In the genomic region with DNA sequence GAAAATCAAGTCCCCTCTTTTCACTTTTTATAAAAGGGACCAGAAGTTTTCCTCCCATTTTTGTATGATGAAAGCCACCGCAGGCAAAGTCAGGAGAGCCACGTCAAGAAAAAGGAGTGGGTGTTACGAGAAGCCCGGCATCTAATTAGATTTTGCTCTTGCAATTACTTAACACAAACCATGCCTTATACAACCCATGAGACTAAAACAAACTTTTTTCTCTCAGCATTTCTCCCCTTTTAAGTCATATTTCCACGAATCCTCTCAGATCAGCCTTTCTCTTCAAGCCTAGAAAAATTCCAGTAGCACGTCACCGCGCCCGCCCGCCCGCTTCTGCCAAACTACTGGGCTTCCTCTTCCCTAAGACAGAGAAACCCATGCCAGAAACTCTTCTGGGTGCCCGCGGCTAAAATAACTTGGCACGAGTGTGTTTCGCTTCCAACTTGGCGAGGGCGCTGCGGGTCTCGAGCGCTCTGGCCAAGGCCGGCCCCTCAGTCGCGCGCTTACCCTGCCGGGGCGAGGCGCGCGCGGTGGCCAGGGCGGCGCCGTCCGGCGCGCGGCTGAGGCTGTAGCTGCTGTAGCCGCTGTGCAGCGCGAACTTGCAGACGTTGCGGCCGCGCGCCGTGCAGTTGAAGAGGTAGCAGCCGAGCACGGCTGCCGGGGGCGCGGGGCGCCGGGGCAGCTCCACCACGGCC, we compare ENCODE assay signal across 9 cellular contexts. TPM values are rescaled to one million over a fixed set of nuclear protein-coding genes. Genes with fewer than 3 reads are reported as not detected.
A peak's percentile ranks its signal among the peaks of the same experiment; 100 is the strongest.
DNase-seq lines count a peak whose midpoint lies in the region; ATAC-seq, FAIRE-seq and TF ChIP-seq lines count a peak whose summit lies in the region.
"Had no signal": no experiment of that assay in that cellular context is flagged by ENCODE, and none has a peak within 500 bp of the region (broad histone marks: within the 10 kb centered on the region; RNA-seq: fewer than 3 reads in every experiment).

No MANE protein-coding gene starts in this region.

- peaks cover 42% of the 10 kb centered on the region for H3K79me2 ChIP-seq in astrocyte (ENCODE audit: insufficient read depth, low read length)

- WGBS in right cardiac atrium: under 1% methylated on average over 54 of the region's 54 CpGs

- FAIRE-seq in astrocyte (lab: Jason Lieb, UNC) (no peak), GM12892 (lab: Jason Lieb, UNC) (no peak)

- peaks cover 13% of the 10 kb centered on the region; the same call in 1 of the 2 replicates for H3K4me1 ChIP-seq in HUES48 (ENCODE audit: control insufficient read depth, insufficient read depth, low read length)
- peaks cover 58% of the 10 kb centered on the region for H3K4me1 ChIP-seq in SJSA1 (replicated peaks)
- H3K4me1 ChIP-seq in astrocyte (ENCODE audit: insufficient read depth, low read length): peaks cover 19% of the 10 kb centered on the region
- H3K4me1 ChIP-seq in right cardiac atrium (ENCODE audit: control insufficient read depth, insufficient read depth, low read length): no peaks in the 10 kb centered on the region

- peak overlapping the region; percentile 81 for H3K4me3 ChIP-seq in HUES48 (ENCODE audit: low read depth, low read length)
- peak overlapping the region; percentile 93 for H3K4me3 ChIP-seq in SJSA1
- H3K4me3 ChIP-seq in astrocyte (ENCODE audit: insufficient read depth, low read depth, low read length): peak overlapping the region; percentile 70
- peak overlapping the region; percentile 77 for H3K4me3 ChIP-seq in right cardiac atrium (ENCODE audit: low read length)

- H2AFZ ChIP-seq in astrocyte (ENCODE audit: low read depth, low read length): peak overlapping the region; percentile 93

- DNase-seq in COLO668 (lab: John Stamatoyannopoulos, UW; ENCODE audit: unreplicated experiment) (peak; percentile 67), SJSA1 (ENCODE audit: low read depth in 1 of 2, low spot score in 2 of 2) (peak; percentile 61 to 67), astrocyte (ENCODE audit: low read depth) (peak; percentile 53), right cardiac atrium (peak; percentile 75 to 90 (median 90)), posterior cingulate gyrus (peak; percentile 41 to 95 (median 66)), GM12892 (ENCODE audit: insufficient read length) (no peak)

- peak overlapping the region; percentile 87 for H3K4me2 ChIP-seq in astrocyte (ENCODE audit: low read length)

- H3K9ac ChIP-seq in HUES48 (ENCODE audit: low read depth, low read length) (peak overlapping the region; percentile 57; the same call in 1 of the 2 replicates), astrocyte (ENCODE audit: low read length) (peak overlapping the region; percentile 90)

- ATAC-seq in GM21360 (IDR thresholded peaks at IDR 0.05; ENCODE audit: unreplicated experiment) (peak; percentile 21), right cardiac atrium (peak; percentile 80 to 85)

- H4K20me1 ChIP-seq in astrocyte (ENCODE audit: insufficient read depth, low read length): peaks cover 8% of the 10 kb centered on the region

- intact Hi-C loops in right cardiac atrium (cut with DNase I): no loop called here
- intact Hi-C loops in posterior cingulate gyrus (cut with DNase I): loop anchor here (5.0 kb wide), 2 partner anchors 146 to 296 kb away; partner anchors contain the start of genes GINM1 and LATS1

- H3K27ac Mint-ChIP-seq in astrocyte (ENCODE audit: unreplicated experiment): peak overlapping the region; percentile 87

- no peaks in the 10 kb centered on the region for H3K9me3 ChIP-seq in HUES48 (ENCODE audit: control insufficient read depth, insufficient read depth, low read length)
- H3K9me3 ChIP-seq in SJSA1 (replicated peaks): peaks cover 5% of the 10 kb centered on the region; the same call in 1 of the 2 replicates
- H3K9me3 ChIP-seq in astrocyte (ENCODE audit: insufficient read depth, low read depth, low read length): no peaks in the 10 kb centered on the region
- H3K9me3 ChIP-seq in right cardiac atrium (ENCODE audit: control insufficient read depth, low read length): no peaks in the 10 kb centered on the region

- H3K27me3 Mint-ChIP-seq in astrocyte (ENCODE audit: low read depth, unreplicated experiment): peaks cover 2% of the 10 kb centered on the region

- peaks cover 15% of the 10 kb centered on the region for H3K4me1 Mint-ChIP-seq in astrocyte (ENCODE audit: low read depth, unreplicated experiment)

- no peaks in the 10 kb centered on the region for H3K36me3 Mint-ChIP-seq in astrocyte (ENCODE audit: low read depth, unreplicated experiment)

- H3K27ac ChIP-seq in HUES48 (ENCODE audit: low read depth, low read length) (no peak overlapping the region), SJSA1 (peak overlapping the region; percentile 88), astrocyte (ENCODE audit: low read depth, low read length) (peak overlapping the region; percentile 80), right cardiac atrium (ENCODE audit: low read length) (peak overlapping the region; percentile 90)

- H3K9me3 Mint-ChIP-seq in astrocyte (ENCODE audit: unreplicated experiment): no peaks in the 10 kb centered on the region

- TF ChIP-seq POLR2A in GM12892 (IDR thresholded peaks at IDR 0.05; ENCODE audit: low read depth, low read length): no peak

- H3K36me3 ChIP-seq in HUES48 (ENCODE audit: control insufficient read depth, insufficient read depth, low read length): no peaks in the 10 kb centered on the region
- H3K36me3 ChIP-seq in SJSA1: peaks cover 18% of the 10 kb centered on the region
- H3K36me3 ChIP-seq in astrocyte (ENCODE audit: insufficient read depth, low read length): no peaks in the 10 kb centered on the region

- peak overlapping the region; percentile 86 for H3K4me3 Mint-ChIP-seq in astrocyte (ENCODE audit: unreplicated experiment)

- H3K27me3 ChIP-seq in HUES48 (ENCODE audit: control insufficient read depth, insufficient read depth, low read length) (peaks cover 12% of the 10 kb centered on the region), SJSA1 (replicated peaks) (no peaks in the 10 kb centered on the region), astrocyte (ENCODE audit: insufficient read depth, low read length) (no peaks in the 10 kb centered on the region), right cardiac atrium (ENCODE audit: control insufficient read depth, insufficient read depth) (no peaks in the 10 kb centered on the region)

- no peak for TF ChIP-seq CTCF in astrocyte (IDR thresholded peaks at IDR 0.05; ENCODE audit: insufficient read depth, low read depth, low read length)

RNA-seq across cellular contexts. Expression of gene LRP11, which starts 1.1 kb away (rescaled TPM):
- total RNA-seq in SJSA1 (2014; rRNA removed; shearing (Covaris generic)): 55.7 and 143 TPM in 2 replicates
- total RNA-seq in astrocyte: 24.2 and 26.2 TPM in 2 replicates
- total RNA-seq in right cardiac atrium: 10 to 100 TPM; 16.8 to 36.6 (median 23.5) TPM
- 11.5 TPM for polyA plus RNA-seq in right cardiac atrium
- polyA plus RNA-seq in GM12892 (2012; ENCODE audit: missing spikeins): not detected

RNA-seq across cellular contexts. Expression of gene RAET1E, which starts 34.9 kb away (rescaled TPM):
- total RNA-seq in SJSA1 (2014; rRNA removed; shearing (Covaris generic)): 0.28 TPM in 1 of 2 replicates, not detected in the other
- total RNA-seq in astrocyte (not detected in 2 replicates), right cardiac atrium (under 1 TPM; 0.17 to 0.45 (median 0.39) TPM)
- 0.41 TPM for polyA plus RNA-seq in right cardiac atrium
- not detected for polyA plus RNA-seq in GM12892 (2012; ENCODE audit: missing spikeins)
- total RNA-seq: activated CD8-positive, alpha-beta memory T cell treated with anti-CD3 and anti-CD28 coated beads for 36 hours had no signal

RNA-seq across cellular contexts. Expression of gene RAET1G, which starts 59.9 kb away (rescaled TPM):
- 0.16 and 0.68 TPM in 2 replicates for total RNA-seq in SJSA1 (2014; rRNA removed; shearing (Covaris generic))
- total RNA-seq in astrocyte (not detected in 2 replicates), right cardiac atrium (under 1 TPM in 1 of 4 donors, not detected in 3; 0.43 TPM)
- polyA plus RNA-seq in right cardiac atrium: 0.20 TPM
- polyA plus RNA-seq in GM12892 (2012; ENCODE audit: missing spikeins): not detected
- total RNA-seq: activated CD8-positive, alpha-beta memory T cell treated with anti-CD3 and anti-CD28 coated beads for 36 hours had no signal
